1 cellular context compared by ENCODE assay signal in the genomic region with DNA sequence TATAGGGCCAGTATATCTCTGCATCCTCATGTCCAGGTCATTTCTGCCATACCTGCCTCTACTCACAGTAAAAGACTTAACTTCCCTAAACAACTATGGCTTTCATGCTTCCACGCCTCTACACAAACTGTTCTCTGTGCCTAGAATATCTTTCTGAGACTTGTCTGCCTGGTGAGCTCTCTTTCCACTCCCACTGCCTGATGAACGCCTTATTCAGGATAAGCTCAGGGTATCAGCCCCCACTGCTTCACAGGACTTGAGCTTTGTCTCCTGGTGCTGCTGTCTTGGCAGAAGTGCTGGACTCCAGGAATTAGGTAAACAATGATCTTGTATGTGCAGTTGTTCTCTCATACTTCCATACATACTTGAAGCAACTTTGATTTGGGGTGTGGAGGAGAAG.
TF ChIP-seq lines count a peak whose summit lies in the region.

No MANE protein-coding gene starts in this region.

TF ChIP-seq in IMR-90, 13 proteins besides CTCF, POLR2A, EP300 and RAD21 (continued from another document):
- TF ChIP-seq USF2 (IDR thresholded peaks at IDR 0.05; ENCODE audit: low read depth, low read length) = no peak
